10 cellular contexts compared by ENCODE assay signal in genomic region chr1:90706437-90707362, GRCh38. TPM values are rescaled to one million over a fixed set of nuclear protein-coding genes. Genes with fewer than 3 reads are reported as not detected.
DNase-seq lines count a peak whose midpoint lies in the region; ATAC-seq lines count a peak whose summit lies in the region.
"Had no signal": no experiment of that assay in that cellular context is flagged by ENCODE, and none has a peak within 500 bp of the region (broad histone marks: within the 10 kb centered on the region; RNA-seq: fewer than 3 reads in every experiment).

No MANE protein-coding gene starts in this region.

- peaks cover 0 to 18% (median 3%) of the 10 kb centered on the region in 5 donors for H3K9me3 Mint-ChIP-seq in CD8-positive, alpha-beta memory T cell
- H3K9me3 Mint-ChIP-seq in natural killer cell treated with Interleukin-12 subunit alpha and Interleukin-12 subunit beta and Interleukin-15 and Interleukin-18, amount 100 ng/mL, for 72 hours = no peaks in the 10 kb centered on the region
- no peaks in the 10 kb centered on the region for H3K9me3 Mint-ChIP-seq in activated CD4-positive, alpha-beta T cell treated with anti-CD3 and anti-CD28 coated beads, Interleukin-2, amount 10 ng/mL, durations not matched to agents 7 days and 5 days

- no peaks in the 10 kb centered on the region for H3K36me3 Mint-ChIP-seq in CD8-positive, alpha-beta memory T cell
- H3K36me3 Mint-ChIP-seq in natural killer cell treated with Interleukin-12 subunit alpha and Interleukin-12 subunit beta and Interleukin-15 and Interleukin-18, amount 100 ng/mL, for 72 hours = peaks cover 4% of the 10 kb centered on the region
- H3K36me3 Mint-ChIP-seq in activated CD4-positive, alpha-beta T cell treated with anti-CD3 and anti-CD28 coated beads, Interleukin-2, amount 10 ng/mL, durations not matched to agents 7 days and 5 days (ENCODE audit: low read depth) = no peaks in the 10 kb centered on the region

- peak overlapping the region in 1 of 8 donors; percentile 58 for H3K27ac Mint-ChIP-seq in CD8-positive, alpha-beta memory T cell
- no peak overlapping the region for H3K27ac Mint-ChIP-seq in natural killer cell treated with Interleukin-12 subunit alpha and Interleukin-12 subunit beta and Interleukin-15 and Interleukin-18, amount 100 ng/mL, for 72 hours
- no peak overlapping the region for H3K27ac Mint-ChIP-seq in activated CD4-positive, alpha-beta T cell treated with anti-CD3 and anti-CD28 coated beads, Interleukin-2, amount 10 ng/mL, durations not matched to agents 7 days and 5 days

- H3K4me1 ChIP-seq in CD8-positive, alpha-beta memory T cell (ENCODE audit: insufficient read depth, low read length) = no peaks in the 10 kb centered on the region

- H3K9me3 ChIP-seq in CD8-positive, alpha-beta memory T cell (ENCODE audit: low read length) = no peaks in the 10 kb centered on the region
- no peaks in the 10 kb centered on the region for H3K9me3 ChIP-seq in MG63

- H3K27me3 ChIP-seq in CD8-positive, alpha-beta memory T cell (ENCODE audit: insufficient read depth, low read length, poor library complexity, severe bottlenecking) = peaks cover 79% of the 10 kb centered on the region
- peaks cover 48% of the 10 kb centered on the region for H3K27me3 ChIP-seq in MG63

- POLR2A ChIA-PET in CD8-positive, alpha-beta memory T cell (lab: Charles Lee) = interaction anchor here (0.5 kb wide), 1 partner anchor 1070 kb away, joined by 3 read pairs; no protein-coding TSS in a partner anchor
- POLR2A ChIA-PET in activated CD4-positive, alpha-beta T cell treated with anti-CD3 and anti-CD28 coated beads, Interleukin-2, amount 10 ng/mL, durations not matched to agents 7 days and 5 days (lab: Charles Lee) = no interaction called here

- CTCF ChIA-PET in CD8-positive, alpha-beta memory T cell (lab: Charles Lee) = interaction anchor here (2.0 kb wide), 1 partner anchor 10 kb away, joined by 6 read pairs; no protein-coding TSS in a partner anchor
- CTCF ChIA-PET in activated CD4-positive, alpha-beta T cell treated with anti-CD3 and anti-CD28 coated beads, Interleukin-2, amount 10 ng/mL, durations not matched to agents 7 days and 5 days (lab: Charles Lee) = interaction anchor here (1.3 to 2.6 kb wide), 3 partner anchors 15 to 126 kb away, joined by 3 to 8 read pairs (median 5); no protein-coding TSS in a partner anchor

- ATAC-seq in natural killer cell treated with Interleukin-12 subunit alpha and Interleukin-12 subunit beta and Interleukin-15 and Interleukin-18, amount 100 ng/mL, for 72 hours = peak; percentile 31 to 66
- ATAC-seq in HG03095 (IDR thresholded peaks at IDR 0.05; ENCODE audit: unreplicated experiment) (no peak), GM18870 (IDR thresholded peaks at IDR 0.05; ENCODE audit: unreplicated experiment) (no peak)

- no peak overlapping the region for H3K4me3 ChIP-seq in CD8-positive, alpha-beta memory T cell (ENCODE audit: low read length)
- H3K4me3 ChIP-seq in MG63 = peak overlapping the region; percentile 13; the same call in 1 of the 2 replicates

- DNase-seq in CD8-positive, alpha-beta memory T cell = no peak
- DNase-seq in MG63 (peak; percentile 31), ecto neural progenitor cell (ENCODE audit: low spot score) (peak; percentile 78), AG08395 (ENCODE audit: low spot score) (no peak)
- DNase-seq in natural killer cell treated with Interleukin-12 subunit alpha and Interleukin-12 subunit beta and Interleukin-15 and Interleukin-18, amount 100 ng/mL, for 72 hours (ENCODE audit: low spot score) = no peak
- DNase-seq in activated CD4-positive, alpha-beta T cell treated with anti-CD3 and anti-CD28 coated beads, Interleukin-2, amount 10 ng/mL, durations not matched to agents 7 days and 5 days = no peak

- H3K4me1 Mint-ChIP-seq in CD8-positive, alpha-beta memory T cell = peaks cover 15 to 21% (median 16%) of the 10 kb centered on the region in 3 donors
- H3K4me1 Mint-ChIP-seq in natural killer cell treated with Interleukin-12 subunit alpha and Interleukin-12 subunit beta and Interleukin-15 and Interleukin-18, amount 100 ng/mL, for 72 hours (ENCODE audit: low read depth in 2 of 2) = peaks cover 3 to 4% of the 10 kb centered on the region in 2 donors
- peaks cover 9% of the 10 kb centered on the region for H3K4me1 Mint-ChIP-seq in activated CD4-positive, alpha-beta T cell treated with anti-CD3 and anti-CD28 coated beads, Interleukin-2, amount 10 ng/mL, durations not matched to agents 7 days and 5 days

- H3K27me3 Mint-ChIP-seq in CD8-positive, alpha-beta memory T cell = peaks cover 69 to 95% of the 10 kb centered on the region in 2 donors
- peaks cover 38 to 70% of the 10 kb centered on the region in 2 donors for H3K27me3 Mint-ChIP-seq in natural killer cell treated with Interleukin-12 subunit alpha and Interleukin-12 subunit beta and Interleukin-15 and Interleukin-18, amount 100 ng/mL, for 72 hours
- H3K27me3 Mint-ChIP-seq in activated CD4-positive, alpha-beta T cell treated with anti-CD3 and anti-CD28 coated beads, Interleukin-2, amount 10 ng/mL, durations not matched to agents 7 days and 5 days = peaks cover 83% of the 10 kb centered on the region

- H3K36me3 ChIP-seq in CD8-positive, alpha-beta memory T cell (ENCODE audit: insufficient read depth, low read length) = no peaks in the 10 kb centered on the region
- H3K36me3 ChIP-seq in MG63 = no peaks in the 10 kb centered on the region

- peak overlapping the region in 6 of 7 donors; percentile 18 to 65 (median 54) for H3K4me3 Mint-ChIP-seq in CD8-positive, alpha-beta memory T cell
- no peak overlapping the region for H3K4me3 Mint-ChIP-seq in natural killer cell treated with Interleukin-12 subunit alpha and Interleukin-12 subunit beta and Interleukin-15 and Interleukin-18, amount 100 ng/mL, for 72 hours
- no peak overlapping the region for H3K4me3 Mint-ChIP-seq in activated CD4-positive, alpha-beta T cell treated with anti-CD3 and anti-CD28 coated beads, Interleukin-2, amount 10 ng/mL, durations not matched to agents 7 days and 5 days

- H3K27ac ChIP-seq in CD8-positive, alpha-beta memory T cell (ENCODE audit: low read depth, low read length) = no peak overlapping the region

RNA-seq across cellular contexts. Expression of gene BARHL2, which starts 10.4 kb away (rescaled TPM):
- not detected for total RNA-seq in CD8-positive, alpha-beta memory T cell
- not detected for polyA plus RNA-seq in CD8-positive, alpha-beta memory T cell
- not detected in 2 replicates for total RNA-seq in MG63 (2014; rRNA removed; shearing (Covaris generic); ENCODE audit: low replicate concordance)
- total RNA-seq in natural killer cell treated with Interleukin-12 subunit alpha and Interleukin-12 subunit beta and Interleukin-15 and Interleukin-18, amount 100 ng/mL, for 72 hours = not detected
- total RNA-seq in activated CD4-positive, alpha-beta T cell treated with anti-CD3 and anti-CD28 coated beads, Interleukin-2, amount 10 ng/mL, durations not matched to agents 7 days and 5 days = not detected
- total RNA-seq: kidney epithelial cell; T-helper 2 cell treated with Interferon-gamma antibody and Interleukin-4, amounts not matched to agents 100 ng/mL and 5 ng/mL, for 36 hours had no signal

Comparison
In these comparisons a context has a peak if more than half of its experiments do, and no peak if none do; other contexts are left out.
1. DNase-seq: peak in MG63 (single experiment) and ecto neural progenitor cell (single experiment); none in CD8-positive, alpha-beta memory T cell (0 of 5), natural killer cell treated with Interleukin-12 subunit alpha and Interleukin-12 subunit beta and Interleukin-15 and Interleukin-18, amount 100 ng/mL, for 72 hours (single experiment), AG08395 (single experiment) and activated CD4-positive, alpha-beta T cell treated with anti-CD3 and anti-CD28 coated beads, Interleukin-2, amount 10 ng/mL, durations not matched to agents 7 days and 5 days (single experiment).
2. H3K4me3 Mint-ChIP-seq: peak in CD8-positive, alpha-beta memory T cell (6 of 7); none in natural killer cell treated with Interleukin-12 subunit alpha and Interleukin-12 subunit beta and Interleukin-15 and Interleukin-18, amount 100 ng/mL, for 72 hours (single experiment) and activated CD4-positive, alpha-beta T cell treated with anti-CD3 and anti-CD28 coated beads, Interleukin-2, amount 10 ng/mL, durations not matched to agents 7 days and 5 days (single experiment).
3. ATAC-seq: peak in natural killer cell treated with Interleukin-12 subunit alpha and Interleukin-12 subunit beta and Interleukin-15 and Interleukin-18, amount 100 ng/mL, for 72 hours (2 of 2); none in HG03095 (single experiment) and GM18870 (single experiment).